In the genomic region with DNA sequence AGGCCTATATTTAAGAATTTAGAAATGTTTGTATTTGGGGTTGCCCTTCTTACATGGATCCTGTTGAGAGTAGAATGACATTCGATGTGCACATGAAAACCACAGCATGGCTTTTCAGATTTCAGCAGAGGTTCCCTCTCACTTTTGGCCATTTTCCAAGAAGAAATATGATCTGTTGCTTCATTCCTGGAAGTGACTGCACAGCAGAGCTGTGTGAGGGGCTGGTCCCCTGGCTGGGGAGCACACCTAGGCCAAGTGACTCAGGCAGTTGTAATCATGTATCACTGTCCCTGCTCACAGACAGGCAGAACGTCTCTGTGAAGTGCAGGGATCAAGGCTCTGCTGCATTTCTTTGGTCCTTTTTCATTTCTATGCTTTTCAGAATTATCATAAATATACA, we compare ENCODE assay signal across 9 cellular contexts. TPM values are rescaled to one million over a fixed set of nuclear protein-coding genes. Genes with fewer than 3 reads are reported as not detected.
DNase-seq lines count a peak whose midpoint lies in the region; ATAC-seq, FAIRE-seq and TF ChIP-seq lines count a peak whose summit lies in the region.
"Had no signal": no experiment of that assay in that cellular context is flagged by ENCODE, and none has a peak within 500 bp of the region (broad histone marks: within the 10 kb centered on the region; RNA-seq: fewer than 3 reads in every experiment).

No MANE protein-coding gene starts in this region.

- H3K4me3 ChIP-seq in AG04449 (ENCODE audit: low read depth, low read length) = no peak overlapping the region

- no peak overlapping the region for H3K27ac Mint-ChIP-seq in stimulated activated memory B cell treated with anti-CD40 and anti-IgM and Interleukin-4, amounts not matched to agents 10 μg/mL and 1 μg/mL and 100 μg/mL, for 72 hours
- H3K27ac Mint-ChIP-seq in T-cell = no peak overlapping the region

- intact Hi-C loops in left cardiac atrium (cut with DNase I) = no loop called here

- H3K4me1 Mint-ChIP-seq in stimulated activated memory B cell treated with anti-CD40 and anti-IgM and Interleukin-4, amounts not matched to agents 10 μg/mL and 1 μg/mL and 100 μg/mL, for 72 hours = no peaks in the 10 kb centered on the region
- H3K4me1 Mint-ChIP-seq in T-cell = peaks cover 0 to 5% (median 0%) of the 10 kb centered on the region in 3 donors

- TF ChIP-seq CTCF in AG04449 (IDR thresholded peaks at IDR 0.05; ENCODE audit: insufficient read depth, low read length, missing control alignments) = no peak
- TF ChIP-seq CTCF in RWPE1 (conservative IDR thresholded peaks at IDR 0.05; ENCODE audit: low read depth) = no peak
- TF ChIP-seq CTCF in D721Med (IDR thresholded peaks at IDR 0.05; ENCODE audit: insufficient read depth, missing control alignments) = no peak

- no peaks in the 10 kb centered on the region for H3K27me3 Mint-ChIP-seq in stimulated activated memory B cell treated with anti-CD40 and anti-IgM and Interleukin-4, amounts not matched to agents 10 μg/mL and 1 μg/mL and 100 μg/mL, for 72 hours
- H3K27me3 Mint-ChIP-seq in T-cell = no peaks in the 10 kb centered on the region

- H3K9me3 Mint-ChIP-seq in stimulated activated memory B cell treated with anti-CD40 and anti-IgM and Interleukin-4, amounts not matched to agents 10 μg/mL and 1 μg/mL and 100 μg/mL, for 72 hours = no peaks in the 10 kb centered on the region
- H3K9me3 Mint-ChIP-seq in T-cell = no peaks in the 10 kb centered on the region

- no peak for FAIRE-seq in D721Med (lab: Jason Lieb, UNC)

- 0 out of 2 replicates have a peak overlapping the region, but pooled peaks have one; percentile 38 for H3K27ac ChIP-seq in RWPE1

- no peak overlapping the region for H3K4me3 Mint-ChIP-seq in stimulated activated memory B cell treated with anti-CD40 and anti-IgM and Interleukin-4, amounts not matched to agents 10 μg/mL and 1 μg/mL and 100 μg/mL, for 72 hours
- no peak overlapping the region for H3K4me3 Mint-ChIP-seq in T-cell

- peak; percentile 44 for DNase-seq in AG04449 (ENCODE audit: low read depth, low spot score)
- peak; percentile 91 for DNase-seq in HT1080 (ENCODE audit: low read depth)
- peak; percentile 85 for DNase-seq in RWPE1 (ENCODE audit: low spot score)
- DNase-seq in left cardiac atrium = no peak
- DNase-seq in T-cell = no peak
- DNase-seq in D721Med (ENCODE audit: insufficient read length, low spot score) = no peak
- DNase-seq: activated CD8-positive, alpha-beta memory T cell treated with anti-CD3 and anti-CD28 coated beads for 24 hours had no signal

- H3K36me3 Mint-ChIP-seq in stimulated activated memory B cell treated with anti-CD40 and anti-IgM and Interleukin-4, amounts not matched to agents 10 μg/mL and 1 μg/mL and 100 μg/mL, for 72 hours = peaks cover 69% of the 10 kb centered on the region
- peaks cover 63% of the 10 kb centered on the region for H3K36me3 Mint-ChIP-seq in T-cell

- CTCF ChIA-PET in AG04449 (lab: Yijun Ruan, JAX) (interaction anchor here (0.8 to 1.2 kb wide), 4 partner anchors 8 to 116 kb away, joined by 3 to 5 read pairs (median 4); no protein-coding TSS in a partner anchor), RWPE1 (lab: Yijun Ruan, JAX) (interaction anchor here (0.5 kb wide), 1 partner anchor 63 kb away, joined by 3 read pairs; no protein-coding TSS in a partner anchor), T-cell (lab: Charles Lee) (no interaction called here)

- ATAC-seq in left cardiac atrium (peak; percentile 85 to 90), T-cell (replicated peaks in 1 of 4) (no peak), HG02938 (IDR thresholded peaks at IDR 0.05; ENCODE audit: unreplicated experiment) (no peak)
- no peak for ATAC-seq in stimulated activated memory B cell treated with anti-CD40 and anti-IgM and Interleukin-4, amounts not matched to agents 10 μg/mL and 1 μg/mL and 100 μg/mL, for 72 hours

- POLR2A ChIA-PET in AG04449 (lab: Yijun Ruan, JAX) = no interaction called here
- POLR2A ChIA-PET in RWPE1 (lab: Yijun Ruan, JAX; ENCODE audit: low non-redundant PET) = no interaction called here
- POLR2A ChIA-PET in T-cell (lab: Charles Lee) = no interaction called here

RNA-seq across cellular contexts. Expression of gene AGT, which starts 32.3 kb away (rescaled TPM):
- 0.10 and 0.40 TPM in 2 replicates for total RNA-seq in HT1080 (2014; rRNA removed; shearing (Covaris generic))
- polyA plus RNA-seq in HT1080 (2015; cell fraction: cytosol; rRNA removed) = 0.09 and 0.16 TPM in 2 replicates
- polyA plus RNA-seq in HT1080 (2015; cell fraction: nucleus; rRNA removed) = 0.10 and 0.48 TPM in 2 replicates
- total RNA-seq in left cardiac atrium (100 to 1,000 TPM; 102 to 130 TPM), T-cell (1 to 10 TPM in 2 of 5 donors, under 1 TPM in 1, not detected in 2; 0.92 to 1.5 (median 1.2) TPM)

RNA-seq across cellular contexts. Expression of gene COG2, which starts 39.3 kb away (rescaled TPM):
- total RNA-seq in HT1080 (2014; rRNA removed; shearing (Covaris generic)) = 26.1 and 31.4 TPM in 2 replicates
- 21.3 and 24.1 TPM in 2 replicates for polyA plus RNA-seq in HT1080 (2015; cell fraction: cytosol; rRNA removed)
- polyA plus RNA-seq in HT1080 (2015; cell fraction: nucleus; rRNA removed) = 41.9 and 44.8 TPM in 2 replicates
- total RNA-seq in left cardiac atrium (10 to 100 TPM; 30.5 to 31.2 TPM), T-cell (10 to 100 TPM; 30.5 to 38.6 (median 37.1) TPM)

Comparison
In these comparisons a context has a peak if more than half of its experiments do, and no peak if none do; other contexts are left out.
1. DNase-seq: peak in AG04449 (single experiment), HT1080 (single experiment) and RWPE1 (single experiment); none in left cardiac atrium (single experiment), T-cell (0 of 34) and D721Med (single experiment).
2. ATAC-seq: peak in left cardiac atrium (2 of 2); none in stimulated activated memory B cell treated with anti-CD40 and anti-IgM and Interleukin-4, amounts not matched to agents 10 μg/mL and 1 μg/mL and 100 μg/mL, for 72 hours (single experiment), T-cell (0 of 4) and HG02938 (single experiment).
3. RNA of gene AGT, which starts 32.3 kb away (total RNA-seq): 102 to 130 TPM in left cardiac atrium; 0.92 to 1.5 TPM in T-cell and 0.10 to 0.40 TPM in HT1080; every median in the first group is over 10 times any median in the second.
4. CTCF ChIA-PET loops: an anchor here in AG04449 (0.8 to 1.2 kb wide) and RWPE1 (0.5 kb wide); none called in T-cell.